In genomic region chr2:98634406-98635092, GRCh38 we compare ENCODE assay signal across 8 cellular contexts. TPM values are rescaled to one million over a fixed set of nuclear protein-coding genes. Genes with fewer than 3 reads are reported as not detected.
DNase-seq lines count a peak whose midpoint lies in the region; ATAC-seq, FAIRE-seq and TF ChIP-seq lines count a peak whose summit lies in the region.

No MANE protein-coding gene starts in this region.

- no peak for FAIRE-seq in astrocyte (lab: Jason Lieb, UNC)

- intact Hi-C loops in PC-3 (cut with micrococcal nuclease) = no loop called here
- intact Hi-C loops in left cardiac atrium (cut with DNase I) = no loop called here

- no peak overlapping the region for H3K4me3 ChIP-seq in PC-3 (ENCODE audit: low read length)
- H3K4me3 ChIP-seq in astrocyte (ENCODE audit: insufficient read depth, low read depth, low read length) = no peak overlapping the region

- CTCF ChIA-PET in PC-3 (lab: Charles Lee) = interaction anchor here (0.6 kb wide), 1 partner anchor 72 kb away, joined by 7 read pairs; no protein-coding TSS in a partner anchor

- DNase-seq in GM10266 (ENCODE audit: extremely low spot score) (no peak), PC-3 (peak; percentile 38), astrocyte (ENCODE audit: low read depth) (no peak), osteocyte (ENCODE audit: extremely low spot score, unreplicated experiment) (no peak), epidermal melanocyte (ENCODE audit: insufficient read length, low spot score) (no peak), mucosa of gallbladder (ENCODE audit: low spot score) (no peak), left cardiac atrium (no peak)

- H3K36me3 Mint-ChIP-seq in astrocyte (ENCODE audit: low read depth, unreplicated experiment) = no peaks in the 10 kb centered on the region
- H3K36me3 Mint-ChIP-seq in osteocyte (ENCODE audit: unreplicated experiment) = no peaks in the 10 kb centered on the region

- H3K4me2 ChIP-seq in PC-3 (ENCODE audit: low read length) (no peak overlapping the region), astrocyte (ENCODE audit: low read length) (no peak overlapping the region)

- no peak overlapping the region for H3K27ac ChIP-seq in PC-3 (ENCODE audit: low read length)
- H3K27ac ChIP-seq in astrocyte (ENCODE audit: low read depth, low read length) = no peak overlapping the region

- H3K4me3 Mint-ChIP-seq in astrocyte (ENCODE audit: unreplicated experiment) (no peak overlapping the region), osteocyte (ENCODE audit: unreplicated experiment) (no peak overlapping the region)

- H3K9me2 ChIP-seq in PC-3 (replicated peaks; ENCODE audit: low read length) = no peaks in the 10 kb centered on the region

- H3K9ac ChIP-seq in PC-3 (ENCODE audit: low read length) (no peak overlapping the region), astrocyte (ENCODE audit: low read length) (no peak overlapping the region)

- TF ChIP-seq CTCF in GM10266 (IDR thresholded peaks at IDR 0.05; ENCODE audit: control insufficient read depth, insufficient read depth, low read depth, missing control alignments) = peak; percentile 28
- TF ChIP-seq CTCF in PC-3 (conservative IDR thresholded peaks at IDR 0.05; ENCODE audit: low read depth, low read length) = peak; percentile 67
- peak; percentile 11 for TF ChIP-seq CTCF in astrocyte (IDR thresholded peaks at IDR 0.05; ENCODE audit: insufficient read depth, low read depth, low read length)
- TF ChIP-seq CTCF in osteocyte (IDR thresholded peaks at IDR 0.05) = peak; percentile 30

- H3K27ac Mint-ChIP-seq in astrocyte (ENCODE audit: unreplicated experiment) (peak overlapping the region; percentile 64), osteocyte (ENCODE audit: unreplicated experiment) (no peak overlapping the region)

- H3K4me1 ChIP-seq in PC-3 (ENCODE audit: insufficient read depth, low read length) (no peaks in the 10 kb centered on the region), astrocyte (ENCODE audit: insufficient read depth, low read length) (no peaks in the 10 kb centered on the region)

- no peaks in the 10 kb centered on the region for H3K9me3 Mint-ChIP-seq in astrocyte (ENCODE audit: unreplicated experiment)
- H3K9me3 Mint-ChIP-seq in osteocyte (ENCODE audit: unreplicated experiment) = no peaks in the 10 kb centered on the region

- no peaks in the 10 kb centered on the region for H3K79me2 ChIP-seq in PC-3 (ENCODE audit: low read length)
- no peaks in the 10 kb centered on the region for H3K79me2 ChIP-seq in astrocyte (ENCODE audit: insufficient read depth, low read length)

- H3K27me3 ChIP-seq in PC-3 (ENCODE audit: low read length) (no peaks in the 10 kb centered on the region), astrocyte (ENCODE audit: insufficient read depth, low read length) (no peaks in the 10 kb centered on the region)

- no TSS peak for BruUV-seq in PC-3 (replicated peaks; lab: Mats Ljungman, UMichigan)

- H4K20me1 ChIP-seq in PC-3 (ENCODE audit: low read length) = no peaks in the 10 kb centered on the region
- H4K20me1 ChIP-seq in astrocyte (ENCODE audit: insufficient read depth, low read length) = no peaks in the 10 kb centered on the region

- no peaks in the 10 kb centered on the region for H3F3A ChIP-seq in PC-3 (ENCODE audit: low read length, unreplicated experiment)

- H3K9me3 ChIP-seq in PC-3 (ENCODE audit: low read length) (no peaks in the 10 kb centered on the region), astrocyte (ENCODE audit: insufficient read depth, low read depth, low read length) (no peaks in the 10 kb centered on the region)

- no peaks in the 10 kb centered on the region for H3K36me3 ChIP-seq in PC-3 (ENCODE audit: low read depth, low read length)
- no peaks in the 10 kb centered on the region for H3K36me3 ChIP-seq in astrocyte (ENCODE audit: insufficient read depth, low read length)

- ATAC-seq in PC-3 (no peak), HG02610 (IDR thresholded peaks at IDR 0.05; ENCODE audit: unreplicated experiment) (no peak), left cardiac atrium (no peak)

- H3K4me1 Mint-ChIP-seq in astrocyte (ENCODE audit: low read depth, unreplicated experiment) (peaks cover 9% of the 10 kb centered on the region), osteocyte (ENCODE audit: unreplicated experiment) (peaks cover 6% of the 10 kb centered on the region)

- POLR2A ChIA-PET in PC-3 (lab: Charles Lee; ENCODE audit: unreplicated experiment) = no interaction called here

- H2AFZ ChIP-seq in PC-3 (ENCODE audit: low read length) (no peak overlapping the region), astrocyte (ENCODE audit: low read depth, low read length) (no peak overlapping the region)

- H3K27me3 Mint-ChIP-seq in astrocyte (ENCODE audit: low read depth, unreplicated experiment) = no peaks in the 10 kb centered on the region
- H3K27me3 Mint-ChIP-seq in osteocyte (ENCODE audit: unreplicated experiment) = peaks cover 23% of the 10 kb centered on the region

RNA-seq across cellular contexts. Expression of gene UNC50, which starts 26.2 kb away (rescaled TPM):
- 18.4 and 26.0 TPM in 2 replicates for total RNA-seq in PC-3 (2014; rRNA removed)
- total RNA-seq in astrocyte = 26.8 and 31.3 TPM in 2 replicates
- total RNA-seq in osteocyte = 44.3 and 45.7 TPM in 2 replicates
- 44.8 TPM for total RNA-seq in mucosa of gallbladder
- total RNA-seq in left cardiac atrium = 10 to 100 TPM; 28.3 to 33.7 TPM

RNA-seq across cellular contexts. Expression of gene COA5, which starts 26.2 kb away (rescaled TPM):
- total RNA-seq in PC-3 (2014; rRNA removed) = 34.0 and 37.2 TPM in 2 replicates
- total RNA-seq in astrocyte = 19.5 and 19.8 TPM in 2 replicates
- 26.4 and 33.1 TPM in 2 replicates for total RNA-seq in osteocyte
- total RNA-seq in mucosa of gallbladder = 37.2 TPM
- 10 to 100 TPM; 23.1 to 23.7 TPM for total RNA-seq in left cardiac atrium

Comparison
In these comparisons a context has a peak if more than half of its experiments do, and no peak if none do; other contexts are left out.
1. CTCF ChIP-seq: peak in every context shown above with its lines; median percentile 67 in PC-3; 30 in osteocyte; 28 in GM10266; 11 in astrocyte.